ENCODE assay signal across 23 cellular contexts in the genomic region with DNA sequence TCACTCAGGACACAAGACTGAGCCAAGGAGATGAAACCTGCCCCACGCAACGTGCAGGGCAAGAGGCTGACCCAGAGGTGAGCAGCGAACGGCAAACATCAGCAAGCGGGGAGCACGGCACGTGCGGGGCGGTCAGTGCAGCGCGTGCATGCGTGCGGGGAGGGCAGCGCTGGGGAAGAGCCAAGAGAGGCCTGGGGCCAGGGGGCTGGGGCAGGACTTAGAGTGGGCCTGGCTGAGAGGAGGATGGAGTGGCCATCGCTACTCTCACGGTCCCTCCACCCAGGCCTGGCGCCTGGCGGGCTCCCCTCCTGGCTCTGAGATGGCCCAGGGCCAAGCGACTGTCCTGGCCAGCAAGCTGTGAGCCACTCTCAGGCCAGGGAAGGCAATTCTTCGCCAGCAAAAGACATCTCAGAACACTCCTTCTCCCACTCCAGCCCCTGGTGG. TPM values are rescaled to one million over a fixed set of nuclear protein-coding genes. Genes with fewer than 3 reads are reported as not detected.
DNase-seq lines count a peak whose midpoint lies in the region; ATAC-seq, FAIRE-seq and TF ChIP-seq lines count a peak whose summit lies in the region.
"Had no signal": no experiment of that assay in that cellular context is flagged by ENCODE, and none has a peak within 500 bp of the region (broad histone marks: within the 10 kb centered on the region; RNA-seq: fewer than 3 reads in every experiment).

No MANE protein-coding gene starts in this region.

- H3K27ac ChIP-seq in H1 (ENCODE audit: low read depth, low read length) (no peak overlapping the region), muscle layer of colon (ENCODE audit: low read depth, low read length) (peak overlapping the region; percentile 42), H9 (ENCODE audit: insufficient read length, low read depth, low read length) (no peak overlapping the region)
- H3K27ac ChIP-seq: parathyroid adenoma had no signal

- 94% methylated on average over 14 of the region's 20 CpGs; no CpG with 5 or more reads in 1 of the 2 experiments for WGBS in H1 (ENCODE audit: extremely low coverage in 1 of 2, insufficient coverage in 1 of 2, insufficient read length in 1 of 2, insufficient replicate concordance in 2 of 2, low coverage in 1 of 2, low lambda C conversion rate in 2 of 2, missing lambda C conversion rate in 1 of 2), 2 experiments
- no CpG with 5 or more reads among the region's 20 CpGs for WGBS in H9 (ENCODE audit: extremely low coverage, insufficient read length, low lambda C conversion rate)

- peak overlapping the region; percentile 65 for H4K91ac ChIP-seq in H1 (replicated peaks; ENCODE audit: insufficient read length, low read length)
- H4K91ac ChIP-seq in H9 (ENCODE audit: insufficient read length, low read depth, low read length) = no peak overlapping the region

- H3K18ac ChIP-seq in H1 (ENCODE audit: extremely low read depth, low read length) (no peak overlapping the region), H9 (ENCODE audit: insufficient read length, low read depth, low read length) (no peak overlapping the region)

- H4K20me1 ChIP-seq in H1 (replicated peaks in 1 of 2; ENCODE audit: control insufficient read depth in 1 of 2, insufficient read depth in 2 of 2, low read length in 2 of 2) = peaks cover 8 to 11% of the 10 kb centered on the region in 2 experiments
- H4K20me1 ChIP-seq in H9 (ENCODE audit: control insufficient read depth, insufficient read depth, insufficient read length) = no peaks in the 10 kb centered on the region

- TF ChIP-seq RAD21 in H1 (IDR thresholded peaks at IDR 0.05 in 1 of 2, conservative IDR thresholded peaks at IDR 0.05 in 1 of 2; ENCODE audit: low read depth in 2 of 2, low read length in 2 of 2) = no peak

- no peak for TF ChIP-seq POLR2A in H1 (IDR thresholded peaks at IDR 0.05; ENCODE audit: control extremely low read depth in 1 of 2, low read depth in 2 of 2, low read length in 2 of 2)

- no peak overlapping the region for H3K4me3 Mint-ChIP-seq in stimulated activated naive CD8-positive, alpha-beta T cell treated with anti-CD3 and anti-CD28 coated beads, Interleukin-15, amount 100 ng/mL, for 72 hours
- no peak overlapping the region for H3K4me3 Mint-ChIP-seq in H9
- H3K4me3 Mint-ChIP-seq: CD4-positive, alpha-beta T cell; HFFc6; naive B cell; T-helper 17 cell had no signal

- H2BK120ac ChIP-seq in H1 (replicated peaks; ENCODE audit: low read depth, low read length) (no peak overlapping the region), H9 (ENCODE audit: low read depth, low read length, poor library complexity, severe bottlenecking) (no peak overlapping the region)

- H3K4ac ChIP-seq in H1 (replicated peaks; ENCODE audit: insufficient read length, low read depth, low read length) = no peak overlapping the region
- H3K4ac ChIP-seq in H9 (ENCODE audit: low read depth, low read length) = no peak overlapping the region

- H2BK20ac ChIP-seq in H1 (ENCODE audit: low read length) (no peak overlapping the region), H9 (ENCODE audit: low read depth, low read length, poor library complexity, severe bottlenecking) (no peak overlapping the region)

- no peaks in the 10 kb centered on the region; a peak in 1 of 7 replicates for H3K36me3 Mint-ChIP-seq in H9 (ENCODE audit: insufficient read depth in 1 of 3, low read depth in 3 of 3)
- H3K36me3 Mint-ChIP-seq: naive B cell had no signal

- H3K56ac ChIP-seq in H1 (replicated peaks; ENCODE audit: insufficient read length, low read depth, low read length) = no peak overlapping the region
- H3K56ac ChIP-seq in H9 (ENCODE audit: insufficient read length, low read depth, low read length) = no peak overlapping the region

- H3K27me3 Mint-ChIP-seq in stimulated activated naive CD8-positive, alpha-beta T cell treated with anti-CD3 and anti-CD28 coated beads, Interleukin-15, amount 100 ng/mL, for 72 hours = no peaks in the 10 kb centered on the region
- H3K27me3 Mint-ChIP-seq in H9 (ENCODE audit: low read depth) = peaks cover 3% of the 10 kb centered on the region
- H3K27me3 Mint-ChIP-seq: CD4-positive, alpha-beta T cell had no signal

- no peak for DNase-seq in stimulated activated naive CD8-positive, alpha-beta T cell treated with anti-CD3 and anti-CD28 coated beads, Interleukin-15, amount 100 ng/mL, for 72 hours
- DNase-seq in stimulated activated naive CD8-positive, alpha-beta T cell treated with anti-CD3 and anti-CD28 coated beads, Interleukin-15, Interleukin-2, amounts not matched to agents 100 U/mL and 50 U/mL, for 24 hours = no peak
- no peak for DNase-seq in H1 (ENCODE audit: low read depth in 1 of 2, low spot score in 2 of 2)
- no peak for DNase-seq in retina
- no peak for DNase-seq in H9
- DNase-seq in activated gamma-delta T cell treated with Interleukin-2 at 50 U/mL for 16 hours = no peak
- DNase-seq: activated CD4-positive, alpha-beta T cell treated with anti-CD3 and anti-CD28 coated beads, Interleukin-2, amount 50 U/mL, for 48 hours; activated T-cell treated with anti-CD3 and anti-CD28 coated beads for 4 hours; CD4-positive, alpha-beta T cell; effector memory CD4-positive, alpha-beta T cell; HFFc6; MM.1S; naive B cell; NCI-H510A; SIG-M5; stimulated activated CD4-positive, alpha-beta T cell treated with anti-CD3 and anti-CD28 coated beads, Interleukin-4, amount 100 ng/mL, for 1 hour had no signal

- peak overlapping the region; percentile 60; the same call in 1 of the 2 replicates for H2BK12ac ChIP-seq in H1 (ENCODE audit: low read depth, low read length)
- H2BK12ac ChIP-seq in H9 (ENCODE audit: insufficient read length, low read depth, low read length) = no peak overlapping the region

- no peaks in the 10 kb centered on the region for H3K79me1 ChIP-seq in H1 (ENCODE audit: low read depth, low read length)
- H3K79me1 ChIP-seq in H9 (ENCODE audit: insufficient read depth, low read depth, low read length, poor library complexity, severe bottlenecking) = no peaks in the 10 kb centered on the region

- no peak overlapping the region for H3K23ac ChIP-seq in H1 (ENCODE audit: insufficient read length)
- H3K23ac ChIP-seq in H9 (ENCODE audit: insufficient read length, low read depth, low read length) = no peak overlapping the region

- H3K27me3 ChIP-seq in H1 (replicated peaks in 1 of 4; ENCODE audit: control insufficient read depth in 3 of 4, extremely low read depth in 1 of 4, insufficient read depth in 3 of 4, low read length in 3 of 4) (no peaks in the 10 kb centered on the region), muscle layer of colon (ENCODE audit: control insufficient read depth in 1 of 2, insufficient read depth in 2 of 2, low read length in 2 of 2) (no peaks in the 10 kb centered on the region), H9 (ENCODE audit: insufficient read depth, low read length) (no peaks in the 10 kb centered on the region)
- H3K27me3 ChIP-seq: esophagus muscularis mucosa had no signal

- H2AK5ac ChIP-seq in H1 (ENCODE audit: low read depth, low read length) (no peak overlapping the region), H9 (ENCODE audit: insufficient read length, low read length) (no peak overlapping the region)

- peak overlapping the region; percentile 18 for H4K8ac ChIP-seq in H1 (ENCODE audit: extremely low read depth, insufficient read depth, low read length)
- H4K8ac ChIP-seq in H9 (replicated peaks; ENCODE audit: insufficient read length, low read depth, low read length) = no peak overlapping the region

- H3K79me2 ChIP-seq in H1 (ENCODE audit: control insufficient read depth in 1 of 2, insufficient read depth in 2 of 2, low read length in 2 of 2) = no peaks in the 10 kb centered on the region
- no peaks in the 10 kb centered on the region for H3K79me2 ChIP-seq in H9 (ENCODE audit: insufficient read depth, low read length)

- H3K23me2 ChIP-seq in H1 (ENCODE audit: low read depth, low read length) (no peaks in the 10 kb centered on the region), H9 (ENCODE audit: insufficient read length, low read depth, low read length, poor library complexity, severe bottlenecking) (no peaks in the 10 kb centered on the region)

- no peak overlapping the region for H4K5ac ChIP-seq in H1 (ENCODE audit: insufficient read length, low read depth, low read length)
- H4K5ac ChIP-seq in H9 (ENCODE audit: insufficient read length, low read depth, low read length) = no peak overlapping the region

- H3K9me3 Mint-ChIP-seq in stimulated activated naive CD8-positive, alpha-beta T cell treated with anti-CD3 and anti-CD28 coated beads, Interleukin-15, amount 100 ng/mL, for 72 hours = no peaks in the 10 kb centered on the region
- peaks cover 0 to 2% of the 10 kb centered on the region in 2 experiments; a peak in 1 of 5 replicates for H3K9me3 Mint-ChIP-seq in H9
- H3K9me3 Mint-ChIP-seq: CD4-positive, alpha-beta T cell had no signal

- H3K9me3 ChIP-seq in H1 (ENCODE audit: insufficient read depth in 2 of 2, low read depth in 1 of 2, low read length in 1 of 2) (no peaks in the 10 kb centered on the region), muscle layer of colon (ENCODE audit: low read length) (no peaks in the 10 kb centered on the region), H9 (ENCODE audit: control insufficient read depth, low read depth, low read length) (no peaks in the 10 kb centered on the region)

- TF ChIP-seq EP300 in H1 (IDR thresholded peaks at IDR 0.05; ENCODE audit: borderline replicate concordance in 1 of 2, low read depth in 2 of 2, low read length in 2 of 2) = no peak

- no peak overlapping the region for H3K9ac ChIP-seq in H1 (replicated peaks in 1 of 4; ENCODE audit: extremely low read depth in 1 of 4, low read depth in 3 of 4, low read length in 3 of 4)
- H3K9ac ChIP-seq in muscle layer of colon (ENCODE audit: low read length) = no peak overlapping the region
- no peak overlapping the region for H3K9ac ChIP-seq in H9 (ENCODE audit: extremely low read depth, insufficient read length, low read length)
- H3K9ac ChIP-seq: parathyroid adenoma had no signal

- H3K4me1 ChIP-seq in H1 (replicated peaks in 1 of 4; ENCODE audit: control insufficient read depth in 3 of 4, insufficient read depth in 4 of 4, low read length in 3 of 4) = peaks cover 0 to 14% (median 11%) of the 10 kb centered on the region in 4 experiments; a peak in 6 of 7 replicates
- peaks cover 13% of the 10 kb centered on the region for H3K4me1 ChIP-seq in muscle layer of colon (ENCODE audit: insufficient read depth, low read length)
- no peaks in the 10 kb centered on the region for H3K4me1 ChIP-seq in H9 (ENCODE audit: insufficient read depth, low read length)
- H3K4me1 ChIP-seq: parathyroid adenoma had no signal

- CTCF ChIA-PET in H1 (lab: Charles Lee; ENCODE audit: partially characterized antibody) = interaction anchor here (2.3 kb wide), 1 partner anchor 10 kb away, joined by 8 read pairs; no protein-coding TSS in a partner anchor

- no peak overlapping the region for H3K27ac Mint-ChIP-seq in stimulated activated naive CD8-positive, alpha-beta T cell treated with anti-CD3 and anti-CD28 coated beads, Interleukin-15, amount 100 ng/mL, for 72 hours
- H3K27ac Mint-ChIP-seq in H9 = no peak overlapping the region
- H3K27ac Mint-ChIP-seq: CD4-positive, alpha-beta T cell; HFFc6; naive B cell; T-helper 17 cell had no signal

- POLR2A ChIA-PET in H1 (lab: Charles Lee; ENCODE audit: partially characterized antibody) = interaction anchor here (0.5 kb wide), 1 partner anchor 69 kb away, joined by 3 read pairs; no protein-coding TSS in a partner anchor

- H2AFZ ChIP-seq in H1 (ENCODE audit: low read length) = no peak overlapping the region
- no peak overlapping the region for H2AFZ ChIP-seq in H9 (ENCODE audit: low read length)
- H2AFZ ChIP-seq: parathyroid adenoma had no signal

- peaks cover 5% of the 10 kb centered on the region for H3K4me1 Mint-ChIP-seq in stimulated activated naive CD8-positive, alpha-beta T cell treated with anti-CD3 and anti-CD28 coated beads, Interleukin-15, amount 100 ng/mL, for 72 hours
- H3K4me1 Mint-ChIP-seq in H9 = peaks cover 19 to 23% of the 10 kb centered on the region in 2 experiments

- no peak overlapping the region for H3T11ph ChIP-seq in H9 (ENCODE audit: low read length)

- H2BK5ac ChIP-seq in H1 (ENCODE audit: low read depth, low read length) (no peak overlapping the region), H9 (ENCODE audit: insufficient read length, low read length) (no peak overlapping the region)

- H3K36me3 ChIP-seq in H1 (ENCODE audit: control insufficient read depth in 2 of 4, insufficient read depth in 4 of 4, low read length in 3 of 4) (no peaks in the 10 kb centered on the region), muscle layer of colon (ENCODE audit: insufficient read depth, low read length) (no peaks in the 10 kb centered on the region)
- H3K36me3 ChIP-seq: esophagus muscularis mucosa had no signal

- TF ChIP-seq CTCF in H1 (IDR thresholded peaks at IDR 0.05; ENCODE audit: control extremely low read depth in 1 of 3, insufficient read depth in 1 of 3, low read depth in 1 of 3, low read length in 3 of 3) (no peak), H9 (conservative IDR thresholded peaks at IDR 0.05) (no peak)

- H3K4me3 ChIP-seq in H1 (ENCODE audit: extremely low read depth in 1 of 4, insufficient read depth in 2 of 4, low read depth in 3 of 4, low read length in 4 of 4) (no peak overlapping the region), muscle layer of colon (ENCODE audit: low read depth in 1 of 2, low read length in 2 of 2) (no peak overlapping the region)
- H3K4me3 ChIP-seq: esophagus muscularis mucosa, lung, smooth muscle cell had no signal

- H3K14ac ChIP-seq in H1 (ENCODE audit: insufficient read length) (no peak overlapping the region), H9 (ENCODE audit: insufficient read depth, low read length) (no peak overlapping the region; the same call in 1 of the 2 replicates)

- FAIRE-seq in H1 (lab: Jason Lieb, UNC) = no peak

- ATAC-seq in stimulated activated naive CD8-positive, alpha-beta T cell treated with anti-CD3 and anti-CD28 coated beads, Interleukin-15, amount 100 ng/mL, for 72 hours = peak; percentile 35
- ATAC-seq in stimulated activated naive CD8-positive, alpha-beta T cell treated with anti-CD3 and anti-CD28 coated beads, Interleukin-15, Interleukin-2, amounts not matched to agents 100 U/mL and 50 U/mL, for 24 hours = no peak
- no peak for ATAC-seq in HG02938 (IDR thresholded peaks at IDR 0.05; ENCODE audit: unreplicated experiment)
- ATAC-seq: T-helper 17 cell had no signal

- H2BK15ac ChIP-seq in H1 (ENCODE audit: low read length) = peak overlapping the region; percentile 61; the same call in 1 of the 2 replicates
- no peak overlapping the region for H2BK15ac ChIP-seq in H9 (ENCODE audit: low read depth, low read length)

- peak overlapping the region in 1 of 2 experiments; percentile 39; a peak in 1 of 4 replicates for H3K4me2 ChIP-seq in H1 (ENCODE audit: insufficient read depth in 1 of 2, low read depth in 2 of 2, low read length in 2 of 2)
- no peak overlapping the region for H3K4me2 ChIP-seq in H9 (ENCODE audit: insufficient read depth, insufficient read length, low read length)
- H3K4me2 ChIP-seq: smooth muscle cell had no signal

RNA-seq across cellular contexts. Expression of gene STK32C, which starts 14.8 kb away (rescaled TPM):
- total RNA-seq in H1 (2021; fragmentation: NEBNext Ultra II Directional; extraction: Animal tissue kit (Norgen Biotek cat#: 25700)) = 15.6 and 17.3 TPM in 2 replicates
- polyA plus RNA-seq in H1 (2011; rRNA removed) = 10.6 and 18.1 TPM in 2 replicates
- polyA plus RNA-seq in H1 (2011; cell fraction: cytosol; rRNA removed) = 19.9 TPM
- 22.0 TPM for polyA plus RNA-seq in H1 (2011; cell fraction: nucleus; rRNA removed)
- 13.4 to 23.5 TPM (median 20.3 TPM) in 4 replicates for polyA plus RNA-seq in H1 (2012, experiment 1 of 2)
- 11.9 TPM for polyA plus RNA-seq in H1 (2012, experiment 2 of 2)
- 11.6 TPM for polyA plus RNA-seq in H1 (2013, experiment 1 of 2)
- 10.9 TPM for polyA plus RNA-seq in H1 (2013, experiment 2 of 2)
- 7.3 and 11.0 TPM in 2 replicates for polyA minus RNA-seq in H1 (2011; rRNA and poly(A)+ RNA removed)
- polyA minus RNA-seq in H1 (2011; cell fraction: cytosol; rRNA and poly(A)+ RNA removed) = 5.1 TPM
- 8.8 TPM for polyA minus RNA-seq in H1 (2011; cell fraction: nucleus; rRNA and poly(A)+ RNA removed)
- 11.3 and 13.1 TPM in 2 replicates for total RNA-seq in H9 (2021)

RNA-seq across cellular contexts. Expression of gene LRRC27, which starts 39.0 kb away (rescaled TPM):
- 3.8 and 4.3 TPM in 2 replicates for total RNA-seq in H1 (2021; fragmentation: NEBNext Ultra II Directional; extraction: Animal tissue kit (Norgen Biotek cat#: 25700))
- 1.2 and 2.0 TPM in 2 replicates for polyA plus RNA-seq in H1 (2011; rRNA removed)
- polyA plus RNA-seq in H1 (2011; cell fraction: cytosol; rRNA removed) = 3.1 TPM
- polyA plus RNA-seq in H1 (2011; cell fraction: nucleus; rRNA removed) = 8.2 TPM
- 2.8 to 4.0 TPM (median 2.9 TPM) in 4 replicates for polyA plus RNA-seq in H1 (2012, experiment 1 of 2)
- polyA plus RNA-seq in H1 (2012, experiment 2 of 2) = 1.7 TPM
- polyA plus RNA-seq in H1 (2013, experiment 1 of 2) = 3.6 TPM
- polyA plus RNA-seq in H1 (2013, experiment 2 of 2) = 2.5 TPM
- 1.1 and 1.6 TPM in 2 replicates for polyA minus RNA-seq in H1 (2011; rRNA and poly(A)+ RNA removed)
- 0.88 TPM for polyA minus RNA-seq in H1 (2011; cell fraction: cytosol; rRNA and poly(A)+ RNA removed)
- 4.0 TPM for polyA minus RNA-seq in H1 (2011; cell fraction: nucleus; rRNA and poly(A)+ RNA removed)
- total RNA-seq in H9 (2021) = 1.9 and 2.7 TPM in 2 replicates
